ENCODE assay signal across 8 cellular contexts in genomic region chr6:136526196-136526930, GRCh38. TPM values are rescaled to one million over a fixed set of nuclear protein-coding genes. Genes with fewer than 3 reads are reported as not detected.
DNase-seq lines count a peak whose midpoint lies in the region; ATAC-seq and TF ChIP-seq lines count a peak whose summit lies in the region.

No MANE protein-coding gene starts in this region.

- H3K4me3 ChIP-seq in OCI-LY7 (ENCODE audit: low read depth, low read length, poor library complexity, severe bottlenecking): no peak overlapping the region

- BruUV-seq in OCI-LY7 (replicated peaks; lab: Mats Ljungman, UMichigan): no TSS peak

- ATAC-seq in activated naive CD8-positive, alpha-beta T cell treated with anti-CD3 and anti-CD28 coated beads, Interleukin-2, amount 50 U/mL, for 24 hours: peak; percentile 82
- ATAC-seq in left ventricle myocardium superior: peak; percentile 79
- no peak for ATAC-seq in HG02981 (IDR thresholded peaks at IDR 0.05; ENCODE audit: unreplicated experiment)

- H2AFZ ChIP-seq in OCI-LY7 (ENCODE audit: low read length): no peak overlapping the region

- no peaks in the 10 kb centered on the region for H3K36me3 ChIP-seq in OCI-LY7 (ENCODE audit: insufficient read depth, low read length)

- peak; percentile 48 for DNase-seq in SIG-M5 treated with dmso at 0.1 percent for 504 hours (lab: John Stamatoyannopoulos, UW; ENCODE audit: unreplicated experiment)
- no peak for DNase-seq in SIG-M5 (lab: John Stamatoyannopoulos, UW)
- peak; percentile 84 for DNase-seq in NCI-H2227 treated with DMSO at 0.1 percent for 48 hours (lab: John Stamatoyannopoulos, UW)
- peak; percentile 32 for DNase-seq in activated naive CD8-positive, alpha-beta T cell treated with anti-CD3 and anti-CD28 coated beads, Interleukin-2, amount 50 U/mL, for 24 hours
- DNase-seq in left ventricle myocardium superior: peak; percentile 56
- peak; percentile 19 for DNase-seq in progenitor cell of endocrine pancreas (ENCODE audit: low spot score, unreplicated experiment)
- no peak for DNase-seq in OCI-LY7 (ENCODE audit: low spot score)

- POLR2A ChIA-PET in OCI-LY7 (lab: Charles Lee): interaction anchor here (1.0 kb wide), 1 partner anchor 11 kb away, joined by 3 read pairs; no protein-coding TSS in a partner anchor

- no peaks in the 10 kb centered on the region for H3K4me1 ChIP-seq in OCI-LY7 (ENCODE audit: insufficient read depth, low read length, poor library complexity, severe bottlenecking)

- peak overlapping the region; percentile 30 for H3K4me3 Mint-ChIP-seq in activated naive CD8-positive, alpha-beta T cell treated with anti-CD3 and anti-CD28 coated beads, Interleukin-2, amount 50 U/mL, for 24 hours
- peak overlapping the region; percentile 48 for H3K4me3 Mint-ChIP-seq in progenitor cell of endocrine pancreas (ENCODE audit: low read depth)

- no peaks in the 10 kb centered on the region for H4K20me1 ChIP-seq in OCI-LY7 (ENCODE audit: insufficient read depth, low read length)

- H3K27ac ChIP-seq in OCI-LY7 (ENCODE audit: low read depth, low read length, poor library complexity, severe bottlenecking): no peak overlapping the region

- intact Hi-C loops in left ventricle myocardium superior (cut with micrococcal nuclease) (no loop called here), OCI-LY7 (cut with micrococcal nuclease; ENCODE audit: unreplicated experiment) (no loop called here)

- H3K79me2 ChIP-seq in OCI-LY7 (ENCODE audit: insufficient read depth, low read depth, low read length): no peaks in the 10 kb centered on the region

- no peaks in the 10 kb centered on the region for H3K9me3 Mint-ChIP-seq in activated naive CD8-positive, alpha-beta T cell treated with anti-CD3 and anti-CD28 coated beads, Interleukin-2, amount 50 U/mL, for 24 hours
- no peaks in the 10 kb centered on the region for H3K9me3 Mint-ChIP-seq in progenitor cell of endocrine pancreas (ENCODE audit: low read depth)

- H3K27me3 Mint-ChIP-seq in activated naive CD8-positive, alpha-beta T cell treated with anti-CD3 and anti-CD28 coated beads, Interleukin-2, amount 50 U/mL, for 24 hours: peaks cover 13% of the 10 kb centered on the region
- no peaks in the 10 kb centered on the region for H3K27me3 Mint-ChIP-seq in progenitor cell of endocrine pancreas

- peaks cover 20% of the 10 kb centered on the region for H3K4me1 Mint-ChIP-seq in activated naive CD8-positive, alpha-beta T cell treated with anti-CD3 and anti-CD28 coated beads, Interleukin-2, amount 50 U/mL, for 24 hours
- H3K4me1 Mint-ChIP-seq in progenitor cell of endocrine pancreas (ENCODE audit: low read depth): peaks cover 54% of the 10 kb centered on the region

- H3K9me3 ChIP-seq in OCI-LY7 (ENCODE audit: low read length): no peaks in the 10 kb centered on the region

- CTCF ChIA-PET in OCI-LY7 (lab: Charles Lee; ENCODE audit: unreplicated experiment): interaction anchor here (0.5 kb wide), 1 partner anchor 262 kb away, joined by 3 read pairs; no protein-coding TSS in a partner anchor

- peak; percentile 41 for TF ChIP-seq CTCF in progenitor cell of endocrine pancreas (IDR thresholded peaks at IDR 0.05; ENCODE audit: unreplicated experiment)
- no peak for TF ChIP-seq CTCF in OCI-LY7 (conservative IDR thresholded peaks at IDR 0.05; ENCODE audit: low read length)

- H3K9me2 ChIP-seq in OCI-LY7 (ENCODE audit: insufficient read depth, low read length): no peaks in the 10 kb centered on the region

- H3K36me3 Mint-ChIP-seq in activated naive CD8-positive, alpha-beta T cell treated with anti-CD3 and anti-CD28 coated beads, Interleukin-2, amount 50 U/mL, for 24 hours (ENCODE audit: low read depth): no peaks in the 10 kb centered on the region
- H3K36me3 Mint-ChIP-seq in progenitor cell of endocrine pancreas (ENCODE audit: insufficient read depth): peaks cover 1% of the 10 kb centered on the region

- no peak overlapping the region for H3K27ac Mint-ChIP-seq in activated naive CD8-positive, alpha-beta T cell treated with anti-CD3 and anti-CD28 coated beads, Interleukin-2, amount 50 U/mL, for 24 hours
- H3K27ac Mint-ChIP-seq in progenitor cell of endocrine pancreas: peak overlapping the region; percentile 91

- H3K4me2 ChIP-seq in OCI-LY7 (ENCODE audit: low read length): no peak overlapping the region

RNA-seq across cellular contexts. Expression of gene MAP7, which starts 23.9 kb away (rescaled TPM):
- total RNA-seq in left ventricle myocardium superior (3.9 TPM), progenitor cell of endocrine pancreas (90.3 and 101 TPM in 2 replicates), OCI-LY7 (2022) (not detected in 2 replicates)
- total RNA-seq in OCI-LY7 (2014; rRNA removed; shearing (Covaris generic)): not detected in 2 replicates

Comparison
In these comparisons a context has a peak if more than half of its experiments do, and no peak if none do; other contexts are left out.
1. DNase-seq: peak in SIG-M5 treated with dmso at 0.1 percent for 504 hours (single experiment), NCI-H2227 treated with DMSO at 0.1 percent for 48 hours (single experiment), activated naive CD8-positive, alpha-beta T cell treated with anti-CD3 and anti-CD28 coated beads, Interleukin-2, amount 50 U/mL, for 24 hours (single experiment), left ventricle myocardium superior (single experiment) and progenitor cell of endocrine pancreas (single experiment); none in SIG-M5 (single experiment) and OCI-LY7 (single experiment).
2. RNA of gene MAP7, which starts 23.9 kb away (total RNA-seq): 90.3 to 101 TPM in progenitor cell of endocrine pancreas; 3.9 TPM in left ventricle myocardium superior (single experiment) and not detected in OCI-LY7; every median in the first group is over 10 times any median in the second.